8 cellular contexts compared by ENCODE assay signal in genomic region chr4:162767090-162767489, GRCh38.
"Had no signal": no experiment of that assay in that cellular context is flagged by ENCODE, and none has a peak within 500 bp of the region (broad histone marks: within the 10 kb centered on the region; RNA-seq: fewer than 3 reads in every experiment).

No MANE protein-coding gene starts in this region.

- DNase-seq: H9, HCEC 1CT, IMR-90, KG1 had no signal

- ATAC-seq: GM23338, K562 had no signal

- FAIRE-seq: H1, H54, K562 had no signal
